37 cellular contexts compared by ENCODE assay signal in the genomic region with DNA sequence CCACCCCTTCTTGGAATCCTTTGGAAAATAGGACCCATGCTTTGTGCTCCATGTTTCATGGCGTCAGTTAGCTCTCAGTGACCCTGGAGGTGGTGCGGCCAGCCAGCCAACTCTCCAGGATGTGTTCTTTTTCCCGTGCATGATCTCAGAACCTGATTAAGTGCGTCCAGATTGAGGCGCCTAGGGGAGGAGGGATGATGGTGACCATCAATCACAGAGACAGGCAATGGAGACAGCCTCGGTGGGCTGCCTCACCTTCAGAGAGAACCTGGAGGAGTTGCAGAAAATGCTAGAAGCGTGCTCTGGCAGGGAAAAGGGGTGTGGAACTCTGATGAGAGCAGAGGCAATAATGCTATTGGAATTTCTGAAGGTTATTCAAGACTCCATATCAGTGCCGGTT. TPM values are rescaled to one million over a fixed set of nuclear protein-coding genes. Genes with fewer than 3 reads are reported as not detected.
"Had no signal": no experiment of that assay in that cellular context is flagged by ENCODE, and none has a peak within 500 bp of the region (broad histone marks: within the 10 kb centered on the region; RNA-seq: fewer than 3 reads in every experiment).

No MANE protein-coding gene starts in this region.

- FAIRE-seq: TTC549 had no signal

- H3K27me3 ChIP-seq: brain microvascular endothelial cell, Peyer's patch had no signal

- DNase-seq: activated CD4-positive, alpha-beta T cell treated with anti-CD3 and anti-CD28 coated beads for 36 hours; activated CD4-positive, alpha-beta T cell treated with anti-CD3 and anti-CD28 coated beads, Interleukin-2, amount 10 ng/mL, durations not matched to agents 7 days and 5 days; activated CD4-positive, alpha-beta T cell treated with anti-CD3 and anti-CD28 coated beads, Interleukin-2, amount 50 U/mL, for 48 hours; activated CD8-positive, alpha-beta memory T cell treated with anti-CD3 and anti-CD28 coated beads, Interleukin-2, amount 50 U/mL, for 4 hours; activated effector memory CD4-positive, alpha-beta T cell treated with Interleukin-2 at 50 U/mL for 16 hours; activated naive CD4-positive, alpha-beta T cell treated with anti-CD3 and anti-CD28 coated beads, Interleukin-2, amount 10 ng/mL, durations not matched to agents 7 days and 5 days; activated naive CD8-positive, alpha-beta T cell treated with anti-CD3 and anti-CD28 coated beads, Interleukin-2, amount 50 U/mL, for 24 hours; activated T-cell treated with anti-CD3 and anti-CD28 coated beads for 4 hours; activated T-cell treated with anti-CD3 and anti-CD28 coated beads, Interleukin-2, amount 50 U/mL, for 4 hours; amniotic stem cell; aorta; brain microvascular endothelial cell; central memory CD4-positive, alpha-beta T cell; MM.1S; NCI-H1092 treated with DMSO at 0.1 percent for 48 hours; NCI-H1417; NCI-H146; NCI-H187; NCI-H2029 treated with DMSO at 0.1 percent for 48 hours; NCI-H2107; NCI-H2171; NCI-H510A; NCI-H526; NCI-H748 treated with DMSO at 0.1 percent for 48 hours; NK-92 treated with Interleukin-12 subunit alpha and Interleukin-12 subunit beta, amount 100 ng/mL, for 24 hours; PC-3; Peyer's patch; RPMI8226; SHP77 treated with DMSO at 0.1 percent for 48 hours had no signal

- H3K27ac Mint-ChIP-seq: activated CD4-positive, alpha-beta T cell treated with anti-CD3 and anti-CD28 coated beads for 36 hours; activated CD4-positive, alpha-beta T cell treated with anti-CD3 and anti-CD28 coated beads, Interleukin-2, amount 10 ng/mL, durations not matched to agents 7 days and 5 days; activated naive CD4-positive, alpha-beta T cell treated with anti-CD3 and anti-CD28 coated beads, Interleukin-2, amount 10 ng/mL, durations not matched to agents 7 days and 5 days; activated naive CD8-positive, alpha-beta T cell; activated naive CD8-positive, alpha-beta T cell treated with anti-CD3 and anti-CD28 coated beads, Interleukin-2, amount 50 U/mL, for 24 hours; activated T-helper 1 cell treated with anti-CD3 and anti-CD28 coated beads, Interleukin-12 subunit alpha, Interleukin-12 subunit beta, Interleukin-2, Interleukin-4 antibody, amounts not matched to agents 30 ng/mL and 10 ng/mL and 1 ng/mL, durations not matched to agents 14 hours and 24 hours and 36 hours; T-helper 1 cell treated with Interleukin-12 subunit alpha and Interleukin-12 subunit beta and Interleukin-4 antibody, amounts not matched to agents 30 μg/mL and 1 μg/mL, for 36 hours; T-helper 2 cell treated with Interferon-gamma antibody and Interleukin-4, amounts not matched to agents 5 μg/mL and 100 μg/mL, for 36 hours; WTC11 had no signal

- H3K4me1 ChIP-seq: Peyer's patch had no signal

- H3K27ac ChIP-seq: brain microvascular endothelial cell, Peyer's patch had no signal

- H3K9me3 ChIP-seq: Peyer's patch had no signal

- H3K4me3 Mint-ChIP-seq: activated CD4-positive, alpha-beta T cell treated with anti-CD3 and anti-CD28 coated beads for 36 hours; activated CD4-positive, alpha-beta T cell treated with anti-CD3 and anti-CD28 coated beads, Interleukin-2, amount 10 ng/mL, durations not matched to agents 7 days and 5 days; activated naive CD4-positive, alpha-beta T cell treated with anti-CD3 and anti-CD28 coated beads, Interleukin-2, amount 10 ng/mL, durations not matched to agents 7 days and 5 days; activated naive CD8-positive, alpha-beta T cell; activated naive CD8-positive, alpha-beta T cell treated with anti-CD3 and anti-CD28 coated beads, Interleukin-2, amount 50 U/mL, for 24 hours; activated T-cell treated with anti-CD3 and anti-CD28 coated beads, Interleukin-2, amount 50 U/mL, for 4 hours; activated T-helper 1 cell treated with anti-CD3 and anti-CD28 coated beads, Interleukin-12 subunit alpha, Interleukin-12 subunit beta, Interleukin-2, Interleukin-4 antibody, amounts not matched to agents 30 ng/mL and 10 ng/mL and 1 ng/mL, durations not matched to agents 14 hours and 24 hours and 36 hours; T-helper 1 cell treated with Interleukin-12 subunit alpha and Interleukin-12 subunit beta and Interleukin-4 antibody, amounts not matched to agents 30 μg/mL and 1 μg/mL, for 36 hours; T-helper 2 cell treated with Interferon-gamma antibody and Interleukin-4, amounts not matched to agents 5 μg/mL and 100 μg/mL, for 36 hours; WTC11 had no signal

- H3K36me3 Mint-ChIP-seq: activated naive CD4-positive, alpha-beta T cell treated with anti-CD3 and anti-CD28 coated beads, Interleukin-2, amount 10 ng/mL, durations not matched to agents 7 days and 5 days; activated naive CD8-positive, alpha-beta T cell; WTC11 had no signal

- H3K4me1 Mint-ChIP-seq: activated CD4-positive, alpha-beta T cell treated with anti-CD3 and anti-CD28 coated beads for 36 hours; activated CD4-positive, alpha-beta T cell treated with anti-CD3 and anti-CD28 coated beads, Interleukin-2, amount 10 ng/mL, durations not matched to agents 7 days and 5 days; activated naive CD4-positive, alpha-beta T cell treated with anti-CD3 and anti-CD28 coated beads, Interleukin-2, amount 10 ng/mL, durations not matched to agents 7 days and 5 days; activated naive CD8-positive, alpha-beta T cell treated with anti-CD3 and anti-CD28 coated beads, Interleukin-2, amount 50 U/mL, for 24 hours had no signal

- ATAC-seq: activated CD4-positive, alpha-beta T cell treated with anti-CD3 and anti-CD28 coated beads for 36 hours; activated CD4-positive, CD25-positive, alpha-beta regulatory T cell treated with anti-CD3 and anti-CD28 coated beads, Interleukin-2, amount 50 U/mL, for 24 hours; activated naive CD8-positive, alpha-beta T cell treated with anti-CD3 and anti-CD28 coated beads, Interleukin-2, amount 50 U/mL, for 24 hours; activated T-cell treated with anti-CD3 and anti-CD28 coated beads, Interleukin-2, amount 50 U/mL, for 4 hours; PC-3; WTC11 had no signal

- H3K36me3 ChIP-seq: brain microvascular endothelial cell, Peyer's patch had no signal

- H3K9me3 Mint-ChIP-seq: activated CD4-positive, alpha-beta T cell treated with anti-CD3 and anti-CD28 coated beads, Interleukin-2, amount 10 ng/mL, durations not matched to agents 7 days and 5 days; activated naive CD4-positive, alpha-beta T cell treated with anti-CD3 and anti-CD28 coated beads, Interleukin-2, amount 10 ng/mL, durations not matched to agents 7 days and 5 days; activated naive CD8-positive, alpha-beta T cell treated with anti-CD3 and anti-CD28 coated beads, Interleukin-2, amount 50 U/mL, for 24 hours; activated T-cell treated with anti-CD3 and anti-CD28 coated beads, Interleukin-2, amount 50 U/mL, for 4 hours; activated T-helper 1 cell treated with anti-CD3 and anti-CD28 coated beads, Interleukin-12 subunit alpha, Interleukin-12 subunit beta, Interleukin-2, Interleukin-4 antibody, amounts not matched to agents 30 ng/mL and 10 ng/mL and 1 ng/mL, durations not matched to agents 14 hours and 24 hours and 36 hours; T-helper 1 cell treated with Interleukin-12 subunit alpha and Interleukin-12 subunit beta and Interleukin-4 antibody, amounts not matched to agents 30 μg/mL and 1 μg/mL, for 36 hours; T-helper 2 cell treated with Interferon-gamma antibody and Interleukin-4, amounts not matched to agents 5 μg/mL and 100 μg/mL, for 36 hours had no signal

- H3K27me3 Mint-ChIP-seq: activated CD4-positive, alpha-beta T cell treated with anti-CD3 and anti-CD28 coated beads, Interleukin-2, amount 10 ng/mL, durations not matched to agents 7 days and 5 days; activated naive CD4-positive, alpha-beta T cell treated with anti-CD3 and anti-CD28 coated beads, Interleukin-2, amount 10 ng/mL, durations not matched to agents 7 days and 5 days had no signal

- H3K4me3 ChIP-seq: Peyer's patch had no signal

RNA-seq across cellular contexts. Expression of gene IGF1, which starts 53.1 kb away (rescaled TPM):
- total RNA-seq: activated CD4-positive, alpha-beta T cell treated with anti-CD3 and anti-CD28 coated beads for 36 hours; LHCN-M2; PC-3; WTC11 had no signal
